In genomic region chr7:134298902-134299683, GRCh38 we compare ENCODE assay signal across 12 cellular contexts. TPM values are rescaled to one million over a fixed set of nuclear protein-coding genes. Genes with fewer than 3 reads are reported as not detected.
A peak's percentile ranks its signal among the peaks of the same experiment; 100 is the strongest.
DNase-seq lines count a peak whose midpoint lies in the region; ATAC-seq and TF ChIP-seq lines count a peak whose summit lies in the region.
"Had no signal": no experiment of that assay in that cellular context is flagged by ENCODE, and none has a peak within 500 bp of the region (broad histone marks: within the 10 kb centered on the region; RNA-seq: fewer than 3 reads in every experiment).

No MANE protein-coding gene starts in this region.

- peak overlapping the region; percentile 52; the same call in 1 of the 2 replicates for H3K27ac Mint-ChIP-seq in WTC11
- H3K27ac Mint-ChIP-seq: neural progenitor cell had no signal

- CTCF ChIA-PET in WTC11 (lab: Charles Lee) = interaction anchor here (0.9 kb wide), 2 partner anchors 15 to 17 kb away, joined by 4 read pairs; no protein-coding TSS in a partner anchor

- H3K36me3 Mint-ChIP-seq in WTC11 = peaks cover 60% of the 10 kb centered on the region

- H3K4me1 Mint-ChIP-seq in WTC11 = peaks cover 11% of the 10 kb centered on the region
- H3K4me1 Mint-ChIP-seq: neural progenitor cell had no signal

- no peaks in the 10 kb centered on the region for H3K9me3 Mint-ChIP-seq in WTC11
- H3K9me3 Mint-ChIP-seq: neural progenitor cell had no signal

- POLR2A ChIA-PET in WTC11 (lab: Charles Lee) = no interaction called here

- no peaks in the 10 kb centered on the region for H3K27me3 Mint-ChIP-seq in WTC11 (ENCODE audit: low read depth)

- no peak overlapping the region for H3K4me3 Mint-ChIP-seq in WTC11
- H3K4me3 Mint-ChIP-seq: neural progenitor cell had no signal

- TF ChIP-seq CTCF in WTC11 (IDR thresholded peaks at IDR 0.05) = no peak

- DNase-seq in Caki2 (ENCODE audit: low read depth) = peak; percentile 30
- DNase-seq in WTC11 (ENCODE audit: low spot score) = no peak
- no peak for DNase-seq in left lobe of liver (ENCODE audit: low spot score)
- no peak for DNase-seq in T-helper 1 cell
- DNase-seq in H4 (ENCODE audit: low spot score) = no peak
- DNase-seq in KBM-7 = no peak
- DNase-seq: activated effector memory CD4-positive, alpha-beta T cell treated with anti-CD3 and anti-CD28 coated beads, Interleukin-2, amount 50 U/mL, for 16 hours; foreskin melanocyte; NCI-H510A treated with DMSO at 0.1 percent for 48 hours had no signal

- in situ Hi-C loops in Caki2 (cut with HindIII; ENCODE audit: low pct_unique_long_range_greater_than_20kb, low sequenced_read_pairs) = no loop called here
- in situ Hi-C loops in KBM-7 (cut with MboI; ENCODE audit: low pct_unique_long_range_greater_than_20kb, low sequenced_read_pairs) = no loop called here

- ATAC-seq in HG02981 (IDR thresholded peaks at IDR 0.05; ENCODE audit: unreplicated experiment) (peak; percentile 49), WTC11 (peak; percentile 53; the same call in 1 of the 2 replicates), left lobe of liver (peak; percentile 69), HG03432 (IDR thresholded peaks at IDR 0.05; ENCODE audit: unreplicated experiment) (no peak)

TF ChIP-seq in WTC11, 78 proteins besides CTCF, POLR2A, EP300 and RAD21:
- no peak for TF ChIP-seq ZNF121 (CRISPR knock-in tag; IDR thresholded peaks at IDR 0.05)
- TF ChIP-seq ZNF425 (CRISPR knock-in tag; conservative IDR thresholded peaks at IDR 0.05) = no peak
- no peak for TF ChIP-seq NFE2L1 (CRISPR knock-in tag; IDR thresholded peaks at IDR 0.05)

RNA-seq across cellular contexts. Expression of gene SLC35B4, which starts 17.6 kb away (rescaled TPM):
- total RNA-seq in Caki2 (2014; rRNA removed; shearing (Covaris generic); ENCODE audit: low replicate concordance) = 8.5 and 24.8 TPM in 2 replicates
- total RNA-seq in WTC11 (2021) = 31.5 to 35.5 TPM (median 32.6 TPM) in 3 replicates
- total RNA-seq in left lobe of liver = 11.0 TPM
- 23.9 and 25.8 TPM in 2 replicates for total RNA-seq in H4 (2014; rRNA removed; shearing (Covaris generic))
